ENCODE assay signal across 1 cellular context in the genomic region with DNA sequence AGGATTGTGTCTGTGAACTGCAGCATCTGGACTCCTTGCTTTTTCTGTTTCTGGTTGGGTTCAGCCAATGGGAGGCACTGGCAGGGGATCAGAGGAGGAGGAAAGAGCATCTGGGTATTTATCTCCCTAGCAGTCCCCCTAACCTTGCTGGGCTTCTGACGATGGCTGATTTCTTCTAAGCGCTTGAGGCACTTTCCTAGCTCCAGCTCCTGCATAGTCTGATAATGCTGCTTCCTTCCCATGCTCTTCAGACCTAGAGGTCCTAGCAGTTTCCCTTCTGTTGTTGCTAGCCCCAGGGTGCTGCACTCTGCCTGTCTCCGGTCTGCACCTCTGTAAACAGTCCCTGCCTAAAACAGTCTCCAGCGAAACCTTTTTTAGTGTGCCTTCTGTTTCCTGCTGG.
TF ChIP-seq lines count a peak whose summit lies in the region.

No MANE protein-coding gene starts in this region.

TF ChIP-seq in WTC11, 78 proteins besides CTCF, POLR2A, EP300 and RAD21:
- TF ChIP-seq, protein P1, sequence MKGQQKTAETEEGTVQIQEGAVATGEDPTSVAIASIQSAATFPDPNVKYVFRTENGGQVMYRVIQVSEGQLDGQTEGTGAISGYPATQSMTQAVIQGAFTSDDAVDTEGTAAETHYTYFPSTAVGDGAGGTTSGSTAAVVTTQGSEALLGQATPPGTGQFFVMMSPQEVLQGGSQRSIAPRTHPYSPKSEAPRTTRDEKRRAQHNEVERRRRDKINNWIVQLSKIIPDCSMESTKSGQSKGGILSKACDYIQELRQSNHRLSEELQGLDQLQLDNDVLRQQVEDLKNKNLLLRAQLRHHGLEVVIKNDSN (CRISPR knock-in tag; IDR thresholded peaks at IDR 0.05) = no peak
- TF ChIP-seq, protein P2, sequence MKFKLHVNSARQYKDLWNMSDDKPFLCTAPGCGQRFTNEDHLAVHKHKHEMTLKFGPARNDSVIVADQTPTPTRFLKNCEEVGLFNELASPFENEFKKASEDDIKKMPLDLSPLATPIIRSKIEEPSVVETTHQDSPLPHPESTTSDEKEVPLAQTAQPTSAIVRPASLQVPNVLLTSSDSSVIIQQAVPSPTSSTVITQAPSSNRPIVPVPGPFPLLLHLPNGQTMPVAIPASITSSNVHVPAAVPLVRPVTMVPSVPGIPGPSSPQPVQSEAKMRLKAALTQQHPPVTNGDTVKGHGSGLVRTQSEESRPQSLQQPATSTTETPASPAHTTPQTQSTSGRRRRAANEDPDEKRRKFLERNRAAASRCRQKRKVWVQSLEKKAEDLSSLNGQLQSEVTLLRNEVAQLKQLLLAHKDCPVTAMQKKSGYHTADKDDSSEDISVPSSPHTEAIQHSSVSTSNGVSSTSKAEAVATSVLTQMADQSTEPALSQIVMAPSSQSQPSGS (CRISPR knock-in tag; IDR thresholded peaks at IDR 0.05; ENCODE audit: borderline replicate concordance, low read depth) = no peak
- no peak for TF ChIP-seq ZNF416 (CRISPR knock-in tag; IDR thresholded peaks at IDR 0.05)
- TF ChIP-seq PRRX2 (CRISPR knock-in tag; IDR thresholded peaks at IDR 0.05) = no peak
- TF ChIP-seq HMGA2 (CRISPR knock-in tag; IDR thresholded peaks at IDR 0.05) = no peak
- TF ChIP-seq ZBTB21 (CRISPR knock-in tag; IDR thresholded peaks at IDR 0.05; ENCODE audit: borderline replicate concordance) = no peak
- TF ChIP-seq ETV6 (CRISPR knock-in tag; IDR thresholded peaks at IDR 0.05) = no peak
TF ChIP-seq in WTC11: peak in this region for 0.
